5 cellular contexts compared by ENCODE assay signal in the genomic region with DNA sequence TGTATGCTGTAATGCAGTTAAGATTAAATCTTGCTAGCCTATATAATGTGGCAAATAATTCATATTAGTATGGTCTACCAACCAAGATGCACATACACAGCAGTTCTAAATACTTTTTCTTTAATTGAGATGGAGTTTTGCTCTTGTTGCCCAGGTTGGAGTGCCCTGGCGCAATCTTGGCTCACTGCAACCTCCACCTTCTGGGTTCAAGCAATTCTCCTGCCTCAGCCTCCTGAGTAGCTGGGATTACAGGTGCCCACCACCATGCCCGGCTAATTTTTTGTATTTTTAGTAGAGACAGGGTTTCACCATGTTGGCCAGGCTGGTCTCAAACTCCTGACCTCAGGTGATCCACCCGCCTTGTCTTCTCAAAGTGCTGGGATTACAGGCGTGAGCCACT. TPM values are rescaled to one million over a fixed set of nuclear protein-coding genes. Genes with fewer than 3 reads are reported as not detected.
"Had no signal": no experiment of that assay in that cellular context is flagged by ENCODE, and none has a peak within 500 bp of the region (broad histone marks: within the 10 kb centered on the region; RNA-seq: fewer than 3 reads in every experiment).

No MANE protein-coding gene starts in this region.

RNA-seq across cellular contexts. Expression of gene CCDC89, which starts 31.7 kb away (rescaled TPM):
- total RNA-seq: activated B cell treated with CpG ODN at 0.5 μM for 24 hours; activated CD4-positive, alpha-beta memory T cell treated with anti-CD3 and anti-CD28 coated beads for 36 hours; activated CD4-positive, alpha-beta T cell treated with anti-CD3 and anti-CD28 coated beads for 36 hours; activated CD8-positive, alpha-beta memory T cell treated with anti-CD3 and anti-CD28 coated beads for 36 hours; WTC11 had no signal
